1 cellular context compared by ENCODE assay signal in the genomic region with DNA sequence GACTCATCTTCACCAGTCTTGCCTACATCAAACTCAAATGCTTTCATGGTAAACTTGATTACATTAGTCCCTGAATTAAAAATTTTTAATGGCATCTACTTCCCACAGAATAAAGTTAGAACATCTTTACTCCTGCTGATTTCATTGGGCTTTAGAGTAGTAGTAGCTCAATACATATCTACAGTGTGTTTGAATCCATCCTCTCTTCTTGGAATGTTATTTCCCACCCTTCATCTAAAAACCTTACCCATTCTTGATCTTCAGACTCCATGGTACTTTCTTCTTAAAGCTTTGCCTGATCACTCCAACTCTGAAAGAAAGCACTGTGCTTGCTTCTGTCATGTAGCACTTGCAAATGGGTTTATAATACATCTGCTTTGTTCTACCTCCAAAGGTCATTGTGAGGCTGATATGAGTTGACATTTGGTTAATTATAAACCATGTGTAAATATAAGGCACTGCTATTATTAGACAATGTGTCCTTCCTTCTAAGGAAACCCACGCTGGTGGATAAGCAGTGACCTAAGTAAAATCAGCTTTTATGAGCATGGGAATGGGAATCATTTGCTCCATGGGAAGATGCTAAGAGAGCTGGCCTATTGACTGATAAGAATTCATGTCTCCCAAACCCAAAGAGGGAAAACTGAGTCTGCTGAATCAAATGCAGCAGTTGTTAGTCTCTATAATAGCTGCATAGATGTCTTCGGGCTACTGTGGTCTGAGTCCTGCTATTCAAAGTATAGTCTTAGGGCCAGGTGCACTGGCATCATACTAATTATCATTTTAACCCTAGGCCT.
A peak's percentile ranks its signal among the peaks of the same experiment; 100 is the strongest.
TF ChIP-seq lines count a peak whose summit lies in the region.

No MANE protein-coding gene starts in this region.

TF ChIP-seq in HepG2, 621 proteins besides CTCF, POLR2A, EP300 and RAD21 (continued from another document):
- TF ChIP-seq, protein P1, sequence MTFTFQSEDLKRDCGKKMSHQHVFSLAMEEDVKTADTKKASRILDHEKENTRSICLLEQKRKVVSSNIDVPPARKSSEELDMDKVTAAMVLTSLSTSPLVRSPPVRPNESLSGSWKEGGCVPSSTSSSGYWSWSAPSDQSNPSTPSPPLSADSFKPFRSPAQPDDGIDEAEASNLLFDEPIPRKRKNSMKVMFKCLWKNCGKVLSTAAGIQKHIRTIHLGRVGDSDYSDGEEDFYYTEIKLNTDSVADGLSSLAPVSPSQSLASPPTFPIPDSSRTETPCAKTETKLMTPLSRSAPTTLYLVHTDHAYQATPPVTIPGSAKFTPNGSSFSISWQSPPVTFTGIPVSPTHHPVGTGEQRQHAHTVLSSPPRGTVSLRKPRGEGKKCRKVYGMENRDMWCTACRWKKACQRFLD (CRISPR knock-in tag; IDR thresholded peaks at IDR 0.05; ENCODE audit: borderline replicate concordance): no peak
- TF ChIP-seq XBP1 (CRISPR knock-in tag; IDR thresholded peaks at IDR 0.05) (no peak), NCOR1 (IDR thresholded peaks at IDR 0.05; ENCODE audit: borderline replicate concordance, low read length) (peak; percentile 45; the same call in 1 of the 2 replicates), PCBP2 (optimal IDR thresholded peaks at IDR 0.05; ENCODE audit: low read depth, low read length, poor library complexity, severe bottlenecking) (no peak), ZNF530 (CRISPR knock-in tag; IDR thresholded peaks at IDR 0.05; ENCODE audit: low read depth) (no peak), FOXP1 (IDR thresholded peaks at IDR 0.05) (no peak), FOXP1 (CRISPR knock-in tag; IDR thresholded peaks at IDR 0.05) (peak; percentile 37; the same call in 1 of the 2 replicates), YEATS4 (CRISPR knock-in tag; IDR thresholded peaks at IDR 0.05; ENCODE audit: borderline replicate concordance) (no peak), HNRNPLL (IDR thresholded peaks at IDR 0.05; ENCODE audit: low read depth, low read length, poor library complexity, severe bottlenecking) (no peak), ZNF251 (CRISPR knock-in tag; IDR thresholded peaks at IDR 0.05) (no peak), ZNF569 (CRISPR knock-in tag; IDR thresholded peaks at IDR 0.05; ENCODE audit: borderline replicate concordance) (no peak), DNMT3B (CRISPR knock-in tag; conservative IDR thresholded peaks at IDR 0.05) (no peak), KDM6A (CRISPR knock-in tag; IDR thresholded peaks at IDR 0.05; ENCODE audit: low read depth) (peak; percentile 60)
- TF ChIP-seq, protein P2, sequence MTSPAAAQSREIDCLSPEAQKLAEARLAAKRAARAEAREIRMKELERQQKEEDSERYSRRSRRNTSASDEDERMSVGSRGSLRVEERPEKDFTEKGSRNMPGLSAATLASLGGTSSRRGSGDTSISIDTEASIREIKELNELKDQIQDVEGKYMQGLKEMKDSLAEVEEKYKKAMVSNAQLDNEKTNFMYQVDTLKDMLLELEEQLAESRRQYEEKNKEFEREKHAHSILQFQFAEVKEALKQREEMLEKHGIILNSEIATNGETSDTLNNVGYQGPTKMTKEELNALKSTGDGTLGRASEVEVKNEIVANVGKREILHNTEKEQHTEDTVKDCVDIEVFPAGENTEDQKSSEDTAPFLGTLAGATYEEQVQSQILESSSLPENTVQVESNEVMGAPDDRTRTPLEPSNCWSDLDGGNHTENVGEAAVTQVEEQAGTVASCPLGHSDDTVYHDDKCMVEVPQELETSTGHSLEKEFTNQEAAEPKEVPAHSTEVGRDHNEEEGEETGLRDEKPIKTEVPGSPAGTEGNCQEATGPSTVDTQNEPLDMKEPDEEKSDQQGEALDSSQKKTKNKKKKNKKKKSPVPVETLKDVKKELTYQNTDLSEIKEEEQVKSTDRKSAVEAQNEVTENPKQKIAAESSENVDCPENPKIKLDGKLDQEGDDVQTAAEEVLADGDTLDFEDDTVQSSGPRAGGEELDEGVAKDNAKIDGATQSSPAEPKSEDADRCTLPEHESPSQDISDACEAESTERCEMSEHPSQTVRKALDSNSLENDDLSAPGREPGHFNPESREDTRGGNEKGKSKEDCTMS (CRISPR knock-in tag; conservative IDR thresholded peaks at IDR 0.05): no peak
